ENCODE assay signal across 19 cellular contexts in the genomic region with DNA sequence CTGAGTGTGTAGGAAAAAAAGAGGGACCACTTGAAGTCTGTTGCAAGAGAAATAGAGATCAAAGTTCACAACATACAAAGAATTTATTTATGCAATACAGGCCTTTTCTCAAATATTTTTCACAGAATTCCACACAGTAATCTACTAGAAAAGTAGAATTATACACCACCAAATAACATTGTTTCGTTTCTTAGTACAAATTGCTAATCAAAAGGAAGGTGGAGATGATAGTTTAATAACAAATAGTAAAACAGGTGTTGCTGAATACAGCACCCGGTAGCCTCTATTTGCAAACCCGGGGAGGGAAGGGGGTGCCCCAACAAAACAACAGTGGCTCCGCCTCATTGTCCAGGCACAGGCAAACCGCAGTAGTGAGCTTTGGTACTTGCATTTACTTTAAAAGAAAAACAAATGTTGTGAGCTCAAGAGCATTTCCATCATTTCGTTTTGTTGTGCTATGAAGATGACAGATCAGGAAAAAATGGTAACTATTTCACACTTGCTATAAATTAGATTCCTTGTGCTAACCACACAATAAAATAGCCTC.
"Had no signal": no experiment of that assay in that cellular context is flagged by ENCODE, and none has a peak within 500 bp of the region (broad histone marks: within the 10 kb centered on the region; RNA-seq: fewer than 3 reads in every experiment).

No MANE protein-coding gene starts in this region.

- DNase-seq: activated CD4-positive, alpha-beta T cell treated with anti-CD3 and anti-CD28 coated beads, Interleukin-2, amount 50 U/mL, for 4 hours; activated CD4-positive, CD25-positive, alpha-beta regulatory T cell treated with anti-CD3 and anti-CD28 coated beads, Interleukin-2, amount 50 U/mL, for 72 hours; activated naive CD4-positive, alpha-beta T cell; activated T-cell treated with anti-CD3 and anti-CD28 coated beads for 4 hours; foreskin melanocyte; head of caudate nucleus; lower lobe of right lung; ovary; stimulated activated CD4-positive, alpha-beta T cell treated with anti-CD3 and anti-CD28 coated beads, Interleukin-15, amount 100 ng/mL, for 24 hours; stimulated activated CD4-positive, alpha-beta T cell treated with anti-CD3 and anti-CD28 coated beads, Interleukin-4, amount 100 ng/mL, for 1 hour; stimulated activated naive CD4-positive, alpha-beta T cell; T-cell; T1000; uterus had no signal

- H3K27ac Mint-ChIP-seq: T-cell had no signal

- H3K27ac ChIP-seq: cardiac muscle cell, lower lobe of right lung, ovary, skin epidermis, tibial nerve, uterus had no signal

- H3K4me3 Mint-ChIP-seq: neural crest cell, T-cell had no signal

- H3K36me3 ChIP-seq: cardiac muscle cell, ovary, uterus had no signal

- ATAC-seq: esophagus mucosa, lower lobe of right lung, T-cell had no signal

- H3K9me3 ChIP-seq: lower lobe of right lung, ovary, tibial nerve, uterus had no signal

- H3K4me1 ChIP-seq: lower lobe of right lung, tibial nerve, uterus had no signal

- H3K9me3 Mint-ChIP-seq: T-cell had no signal

- H3K4me3 ChIP-seq: cardiac muscle cell, lower lobe of right lung, ovary, skin epidermis, tibial nerve, uterus had no signal

- H3K27me3 ChIP-seq: cardiac muscle cell, ovary, tibial nerve, uterus had no signal

- H3K27me3 Mint-ChIP-seq: T-cell had no signal
